ENCODE assay signal across 13 cellular contexts in genomic region chr19:17263712-17264640, GRCh38. TPM values are rescaled to one million over a fixed set of nuclear protein-coding genes. Genes with fewer than 3 reads are reported as not detected.
A peak's percentile ranks its signal among the peaks of the same experiment; 100 is the strongest.
DNase-seq lines count a peak whose midpoint lies in the region; ATAC-seq and TF ChIP-seq lines count a peak whose summit lies in the region.
"Had no signal": no experiment of that assay in that cellular context is flagged by ENCODE, and none has a peak within 500 bp of the region (broad histone marks: within the 10 kb centered on the region; RNA-seq: fewer than 3 reads in every experiment).

No MANE protein-coding gene starts in this region.

- TF ChIP-seq RAD21 in IMR-90 (IDR thresholded peaks at IDR 0.05; ENCODE audit: low read length), result no peak

- H2BK15ac ChIP-seq in IMR-90 (ENCODE audit: low read depth, low read length), result no peak overlapping the region

- H4K8ac ChIP-seq in IMR-90 (ENCODE audit: low read depth in 2 of 2, low read length in 2 of 2), result no peak overlapping the region

- no peak overlapping the region for H3K4ac ChIP-seq in IMR-90 (ENCODE audit: low read depth, low read length)

- no peak overlapping the region for H3K27ac ChIP-seq in CD4-positive, alpha-beta memory T cell (ENCODE audit: low read depth, low read length)
- H3K27ac ChIP-seq in IMR-90 (ENCODE audit: insufficient read depth, low read length) (no peak overlapping the region), iPS-20b (ENCODE audit: low read length) (peak overlapping the region; percentile 46), spleen (peak overlapping the region; percentile 0 to 77 (median 64)), MM.1S (ENCODE audit: low read length) (no peak overlapping the region)
- H3K27ac ChIP-seq: KMS-11 had no signal

- no peak overlapping the region for H3K56ac ChIP-seq in IMR-90 (ENCODE audit: extremely low read depth, insufficient read depth, low read length)

- no peak overlapping the region for H3K23ac ChIP-seq in IMR-90 (ENCODE audit: low read depth, low read length)

- TF ChIP-seq CTCF in IMR-90 (conservative IDR thresholded peaks at IDR 0.05; ENCODE audit: low read depth, low read length) (no peak), spleen (IDR thresholded peaks at IDR 0.05 in 8 of 11, conservative IDR thresholded peaks at IDR 0.05 in 3 of 11) (no peak), MM.1S (IDR thresholded peaks at IDR 0.05; ENCODE audit: low read length) (no peak)

- no peak overlapping the region for H2BK20ac ChIP-seq in IMR-90 (ENCODE audit: low read depth, low read length)

- ATAC-seq in IMR-90 (ENCODE audit: low read depth), result no peak
- no peak for ATAC-seq in HG03521 (IDR thresholded peaks at IDR 0.05; ENCODE audit: unreplicated experiment)

- H2BK120ac ChIP-seq in IMR-90 (ENCODE audit: low read depth, low read length), result no peak overlapping the region

- no peaks in the 10 kb centered on the region for H3K9me3 ChIP-seq in CD4-positive, alpha-beta memory T cell (ENCODE audit: control insufficient read depth in 1 of 2, low read length in 2 of 2)
- peaks cover 10% of the 10 kb centered on the region for H3K9me3 ChIP-seq in IMR-90 (ENCODE audit: control insufficient read depth, insufficient read depth, low read length)
- H3K9me3 ChIP-seq in iPS-20b (ENCODE audit: insufficient read depth, low read depth, low read length), result no peaks in the 10 kb centered on the region
- peaks cover 0 to 12% (median 4%) of the 10 kb centered on the region in 8 donors for H3K9me3 ChIP-seq in spleen
- no peaks in the 10 kb centered on the region for H3K9me3 ChIP-seq in MM.1S (replicated peaks; ENCODE audit: insufficient read depth, low read length)

- peaks cover 8% of the 10 kb centered on the region; the same call in 1 of the 2 replicates for H3F3A ChIP-seq in MM.1S (ENCODE audit: insufficient read depth, low read length)

- peaks cover 29% of the 10 kb centered on the region for H3K4me1 ChIP-seq in CD4-positive, alpha-beta memory T cell (ENCODE audit: insufficient read depth, low read length)
- H3K4me1 ChIP-seq in IMR-90 (ENCODE audit: control insufficient read depth, insufficient read depth, low read length) (no peaks in the 10 kb centered on the region; the same call in 1 of the 2 replicates), iPS-20b (ENCODE audit: insufficient read depth, low read length) (peaks cover 4% of the 10 kb centered on the region; the same call in 1 of the 2 replicates), spleen (peaks cover 13 to 59% (median 41%) of the 10 kb centered on the region in 6 donors), MM.1S (ENCODE audit: low read length) (peaks cover 5% of the 10 kb centered on the region; the same call in 1 of the 2 replicates)

- H3K79me2 ChIP-seq in MM.1S (ENCODE audit: low read length), result peaks cover 16% of the 10 kb centered on the region

- H3K27me3 ChIP-seq in CD4-positive, alpha-beta memory T cell (ENCODE audit: insufficient read depth, low read length), result no peaks in the 10 kb centered on the region
- H3K27me3 ChIP-seq in IMR-90 (ENCODE audit: control insufficient read depth, insufficient read depth, low read length) (no peaks in the 10 kb centered on the region), iPS-20b (ENCODE audit: insufficient read depth, low read length) (no peaks in the 10 kb centered on the region), spleen (replicated peaks in 1 of 7) (no peaks in the 10 kb centered on the region), MM.1S (replicated peaks; ENCODE audit: insufficient read depth, low read length) (no peaks in the 10 kb centered on the region; the same call in 1 of the 2 replicates)

- 0 out of 2 replicates have a peak, but pooled peaks cover 4% of the 10 kb centered on the region for H4K20me1 ChIP-seq in IMR-90 (ENCODE audit: insufficient read depth, low read length)
- no peaks in the 10 kb centered on the region for H4K20me1 ChIP-seq in MM.1S (ENCODE audit: insufficient read depth, low read length)

- in situ Hi-C loops in IMR-90 (cut with MboI; ENCODE audit: low sequenced_read_pairs), result no loop called here

- no peak overlapping the region for H2AK5ac ChIP-seq in IMR-90 (ENCODE audit: low read depth, low read length)

- CTCF ChIA-PET in CD4-positive, alpha-beta memory T cell (lab: Charles Lee; ENCODE audit: partially characterized antibody), result interaction anchor here (0.8 to 8.0 kb wide), 7 partner anchors 11 to 155 kb away, joined by 3 to 65 read pairs (median 4); partner anchors contain the start of genes ANKLE1 and OCEL1
- CTCF ChIA-PET in IMR-90 (lab: Yijun Ruan, JAX), result interaction anchor here (1.3 kb wide), 1 partner anchor 196 kb away, joined by 6 read pairs; no protein-coding TSS in a partner anchor

- no TSS peak for BruUV-seq in IMR-90 (replicated peaks; lab: Mats Ljungman, UMichigan)

- H2AFZ ChIP-seq in IMR-90 (replicated peaks; ENCODE audit: low read length, poor library complexity) (no peak overlapping the region), MM.1S (ENCODE audit: low read length) (no peak overlapping the region)

- peaks cover 15 to 39% (median 31%) of the 10 kb centered on the region in 4 donors for H3K4me1 Mint-ChIP-seq in CD4-positive, alpha-beta memory T cell

- no peak overlapping the region for H3K4me3 Mint-ChIP-seq in CD4-positive, alpha-beta memory T cell

- no peak overlapping the region for H3K18ac ChIP-seq in IMR-90 (ENCODE audit: low read depth, low read length)

- H3K14ac ChIP-seq in IMR-90 (replicated peaks; ENCODE audit: low read depth, low read length), result no peak overlapping the region

- H3K9me2 ChIP-seq in MM.1S (replicated peaks; ENCODE audit: insufficient read depth, low read length), result no peaks in the 10 kb centered on the region

- TF ChIP-seq POLR2A in IMR-90 (IDR thresholded peaks at IDR 0.05; ENCODE audit: low read depth, low read length) (no peak), spleen (IDR thresholded peaks at IDR 0.05) (no peak)

- peaks cover 1 to 2% of the 10 kb centered on the region in 2 donors for H3K27me3 Mint-ChIP-seq in CD4-positive, alpha-beta memory T cell

- H3K36me3 Mint-ChIP-seq in CD4-positive, alpha-beta memory T cell, result peaks cover 0 to 10% of the 10 kb centered on the region in 2 donors

- H3K27ac Mint-ChIP-seq in CD4-positive, alpha-beta memory T cell, result peak overlapping the region in 6 of 7 donors; percentile 7 to 92 (median 51)

- H3K4me2 ChIP-seq in IMR-90 (ENCODE audit: low read depth, low read length) (no peak overlapping the region), MM.1S (ENCODE audit: low read depth, low read length) (no peak overlapping the region)
- H3K4me2 ChIP-seq: KMS-11 had no signal

- H3K9me3 Mint-ChIP-seq in CD4-positive, alpha-beta memory T cell, result no peaks in the 10 kb centered on the region

- no peak overlapping the region for H3K4me3 ChIP-seq in CD4-positive, alpha-beta memory T cell (ENCODE audit: low read length in 2 of 2)
- H3K4me3 ChIP-seq in IMR-90 (ENCODE audit: insufficient read depth, low read depth, low read length) (no peak overlapping the region), iPS-20b (ENCODE audit: low read length) (peak overlapping the region; percentile 6; the same call in 1 of the 2 replicates), spleen (peak overlapping the region in 5 of 8 donors; percentile 14 to 58 (median 16)), MM.1S (ENCODE audit: low read length) (no peak overlapping the region)

- intact Hi-C loops in CD4-positive, alpha-beta memory T cell (cut with micrococcal nuclease), result no loop called here
- intact Hi-C loops in IMR-90 (cut with micrococcal nuclease) (no loop called here), spleen (cut with DNase I; ENCODE audit: low total_unique reads) (no loop called here)

- POLR2A ChIA-PET in CD4-positive, alpha-beta memory T cell (lab: Charles Lee; ENCODE audit: partially characterized antibody), result interaction anchor here (0.8 to 1.2 kb wide), 2 partner anchors 19 to 125 kb away, joined by 3 read pairs; no protein-coding TSS in a partner anchor
- POLR2A ChIA-PET in IMR-90 (lab: Charles Lee; ENCODE audit: unreplicated experiment), result no interaction called here

- DNase-seq in CD4-positive, alpha-beta memory T cell, result no peak
- no peak for DNase-seq in IMR-90
- no peak for DNase-seq in spleen
- no peak for DNase-seq in stimulated activated CD4-positive, alpha-beta T cell treated with anti-CD3 and anti-CD28 coated beads, Interleukin-2, amount 100 ng/mL, for 48 hours
- DNase-seq in MM.1S, result no peak
- DNase-seq: activated CD4-positive, alpha-beta T cell treated with anti-CD3 and anti-CD28 coated beads for 4 hours; activated effector memory CD4-positive, alpha-beta T cell treated with Interleukin-2 at 50 U/mL for 16 hours; cerebellar nuclear complex; NCI-H2107 had no signal

- no peak overlapping the region for H4K5ac ChIP-seq in IMR-90 (ENCODE audit: low read depth, low read length)

- 86% methylated on average over 7 of the region's 23 CpGs; no CpG with 5 or more reads in 1 of the 2 experiments for WGBS in IMR-90 (ENCODE audit: extremely low coverage in 2 of 2, insufficient read length in 1 of 2), 2 experiments
- 75 to 82% (median 79%) methylated on average over 20 to 23 of the region's 23 CpGs for WGBS in spleen, 5 donors

- peaks cover 0 to 17% of the 10 kb centered on the region in 2 experiments; a peak in 2 of 4 replicates for H3K79me1 ChIP-seq in IMR-90 (ENCODE audit: low read depth in 1 of 2, low read length in 2 of 2)

- peaks cover 4% of the 10 kb centered on the region for H3K9me1 ChIP-seq in IMR-90 (ENCODE audit: insufficient read depth, low read length)

- H2BK5ac ChIP-seq in IMR-90 (ENCODE audit: low read depth, low read length, poor library complexity, severe bottlenecking), result no peak overlapping the region

- H3K9ac ChIP-seq in IMR-90 (ENCODE audit: low read depth, low read length) (no peak overlapping the region), iPS-20b (ENCODE audit: low read depth, low read length) (peak overlapping the region; percentile 38; the same call in 1 of the 2 replicates), MM.1S (ENCODE audit: low read length) (no peak overlapping the region)
- H3K9ac ChIP-seq: KMS-11 had no signal

- peak overlapping the region; percentile 1 for H2AK9ac ChIP-seq in IMR-90 (replicated peaks; ENCODE audit: low read depth, low read length, poor library complexity)

- no peak overlapping the region for H4K91ac ChIP-seq in IMR-90 (ENCODE audit: insufficient read depth, low read depth, low read length)

- H3K36me3 ChIP-seq in CD4-positive, alpha-beta memory T cell (ENCODE audit: insufficient read depth, low read length), result peaks cover 3% of the 10 kb centered on the region
- H3K36me3 ChIP-seq in IMR-90 (ENCODE audit: control insufficient read depth, insufficient read depth, low read length) (peaks cover under 1% of the 10 kb centered on the region; the same call in 1 of the 2 replicates), iPS-20b (ENCODE audit: insufficient read depth, low read depth, low read length) (peaks cover 3% of the 10 kb centered on the region; the same call in 1 of the 2 replicates), spleen (peaks cover 0 to 14% (median 2%) of the 10 kb centered on the region in 6 donors), MM.1S (replicated peaks; ENCODE audit: insufficient read depth, low read length) (no peaks in the 10 kb centered on the region)

- dilution Hi-C loops in IMR-90 (cut with HindIII; ENCODE audit: low sequenced_read_pairs, unreplicated experiment), result no loop called here

RNA-seq across cellular contexts. Expression of gene USHBP1, which starts 0.6 kb away (rescaled TPM):
- under 1 TPM in 1 of 2 experiments, not detected in 1; 0.33 TPM for total RNA-seq in CD4-positive, alpha-beta memory T cell
- polyA plus RNA-seq in CD4-positive, alpha-beta memory T cell, result under 1 TPM in 1 of 2 donors, not detected in 1; 0.10 TPM
- total RNA-seq in IMR-90 (2012; rRNA removed), result not detected in 2 replicates
- not detected in 2 replicates for polyA plus RNA-seq in IMR-90 (2012; rRNA removed)
- not detected in 2 replicates for polyA plus RNA-seq in IMR-90 (2012; cell fraction: cytosol; rRNA removed)
- 0.05 and 0.07 TPM in 2 replicates for polyA plus RNA-seq in IMR-90 (2012; cell fraction: nucleus; rRNA removed; ENCODE audit: low replicate concordance)
- total RNA-seq in spleen, result 10 to 100 TPM in 2 of 7 donors, 1 to 10 TPM in 5; 4.4 to 16.6 (median 7.6) TPM
- 10 to 100 TPM in 2 of 3 donors, 1 to 10 TPM in 1; 3.1 to 16.6 (median 12.4) TPM for polyA plus RNA-seq in spleen
- total RNA-seq: myocyte had no signal

RNA-seq across cellular contexts. Expression of gene BABAM1, which starts 3.3 kb away (rescaled TPM):
- 100 to 1,000 TPM; 101 to 112 TPM for total RNA-seq in CD4-positive, alpha-beta memory T cell
- polyA plus RNA-seq in CD4-positive, alpha-beta memory T cell, result 100 to 1,000 TPM in 1 of 2 donors, 10 to 100 TPM in 1; 92.0 to 171 TPM
- total RNA-seq in IMR-90 (2012; rRNA removed) (76.7 and 101 TPM in 2 replicates), spleen (10 to 100 TPM; 61.7 to 84.3 (median 71.3) TPM)
- polyA plus RNA-seq in IMR-90 (2012; rRNA removed) (95.1 and 106 TPM in 2 replicates), spleen (100 to 1,000 TPM in 2 of 3 donors, 10 to 100 TPM in 1; 74.8 to 133 (median 114) TPM)
- 102 and 118 TPM in 2 replicates for polyA plus RNA-seq in IMR-90 (2012; cell fraction: cytosol; rRNA removed)
- 135 and 157 TPM in 2 replicates for polyA plus RNA-seq in IMR-90 (2012; cell fraction: nucleus; rRNA removed; ENCODE audit: low replicate concordance)

RNA-seq across cellular contexts. Expression of gene ANKLE1, which starts 17.7 kb away (rescaled TPM):
- 1 to 10 TPM; 2.8 to 5.1 TPM for total RNA-seq in CD4-positive, alpha-beta memory T cell
- polyA plus RNA-seq in CD4-positive, alpha-beta memory T cell, result under 1 TPM; 0.41 to 0.80 TPM
- total RNA-seq in IMR-90 (2012; rRNA removed), result under 0.01 and 0.28 TPM in 2 replicates
- 0.87 and 1.0 TPM in 2 replicates for polyA plus RNA-seq in IMR-90 (2012; rRNA removed)
- polyA plus RNA-seq in IMR-90 (2012; cell fraction: cytosol; rRNA removed), result 0.21 and 0.33 TPM in 2 replicates
- polyA plus RNA-seq in IMR-90 (2012; cell fraction: nucleus; rRNA removed; ENCODE audit: low replicate concordance), result 3.9 and 9.0 TPM in 2 replicates
- 1 to 10 TPM; 1.9 to 5.0 (median 3.1) TPM for total RNA-seq in spleen
- 1 to 10 TPM; 2.2 to 4.3 (median 2.4) TPM for polyA plus RNA-seq in spleen

RNA-seq across cellular contexts. Expression of gene NR2F6, which starts 18.3 kb away (rescaled TPM):
- 1 to 10 TPM; 7.1 TPM for total RNA-seq in CD4-positive, alpha-beta memory T cell
- 1 to 10 TPM; 1.2 to 2.3 TPM for polyA plus RNA-seq in CD4-positive, alpha-beta memory T cell
- 8.4 and 10.0 TPM in 2 replicates for total RNA-seq in IMR-90 (2012; rRNA removed)
- polyA plus RNA-seq in IMR-90 (2012; rRNA removed), result 20.5 and 28.5 TPM in 2 replicates
- 18.7 and 47.4 TPM in 2 replicates for polyA plus RNA-seq in IMR-90 (2012; cell fraction: cytosol; rRNA removed)
- 17.3 and 46.5 TPM in 2 replicates for polyA plus RNA-seq in IMR-90 (2012; cell fraction: nucleus; rRNA removed; ENCODE audit: low replicate concordance)
- 10 to 100 TPM; 11.6 to 15.0 (median 14.5) TPM for total RNA-seq in spleen
- polyA plus RNA-seq in spleen, result 10 to 100 TPM in 1 of 3 donors, 1 to 10 TPM in 2; 6.6 to 11.9 (median 7.8) TPM

RNA-seq across cellular contexts. Expression of gene OCEL1, which starts 38.0 kb away (rescaled TPM):
- 10 to 100 TPM; 23.9 to 29.3 TPM for total RNA-seq in CD4-positive, alpha-beta memory T cell
- polyA plus RNA-seq in CD4-positive, alpha-beta memory T cell, result 10 to 100 TPM; 37.8 to 38.0 TPM
- total RNA-seq in IMR-90 (2012; rRNA removed) (0.83 and 1.1 TPM in 2 replicates), spleen (10 to 100 TPM in 6 of 7 donors, 1 to 10 TPM in 1; 7.7 to 28.6 (median 25.4) TPM)
- polyA plus RNA-seq in IMR-90 (2012; rRNA removed) (5.7 and 7.2 TPM in 2 replicates), spleen (10 to 100 TPM; 20.4 to 31.8 (median 24.3) TPM)
- 6.4 and 8.3 TPM in 2 replicates for polyA plus RNA-seq in IMR-90 (2012; cell fraction: cytosol; rRNA removed)
- polyA plus RNA-seq in IMR-90 (2012; cell fraction: nucleus; rRNA removed; ENCODE audit: low replicate concordance), result 10.6 and 10.7 TPM in 2 replicates

Comparison
In these comparisons a context has a peak if more than half of its experiments do, and no peak if none do; other contexts are left out.
1. H3K27ac ChIP-seq: peak in iPS-20b (single experiment) and spleen (8 of 8); none in CD4-positive, alpha-beta memory T cell (single experiment), IMR-90 (single experiment) and MM.1S (single experiment).
2. H3K4me3 ChIP-seq: peak in iPS-20b (single experiment) and spleen (5 of 8); none in CD4-positive, alpha-beta memory T cell (0 of 2), IMR-90 (single experiment) and MM.1S (single experiment).